17 cellular contexts compared by ENCODE assay signal in the genomic region with DNA sequence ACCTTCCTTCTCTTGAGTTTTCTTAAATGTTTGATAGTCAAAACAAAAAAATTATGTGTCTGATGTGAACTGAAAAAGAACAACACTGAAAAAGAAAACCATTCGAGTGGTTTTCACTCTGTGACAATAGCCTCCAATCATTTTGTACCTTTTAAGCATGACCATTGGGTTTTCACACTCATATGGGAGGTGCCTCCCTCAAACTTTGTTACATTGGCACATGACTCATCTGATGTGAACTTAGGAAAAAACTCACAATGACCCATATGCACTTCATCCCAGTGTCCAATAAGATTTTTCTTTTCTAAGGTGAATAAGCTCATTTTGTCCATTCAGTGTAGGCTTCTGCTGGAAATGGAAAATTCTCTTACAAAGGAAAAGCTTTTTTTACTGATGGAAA.
A peak's percentile ranks its signal among the peaks of the same experiment; 100 is the strongest.
DNase-seq lines count a peak whose midpoint lies in the region; ATAC-seq and TF ChIP-seq lines count a peak whose summit lies in the region.
"Had no signal": no experiment of that assay in that cellular context is flagged by ENCODE, and none has a peak within 500 bp of the region (broad histone marks: within the 10 kb centered on the region; RNA-seq: fewer than 3 reads in every experiment).

No MANE protein-coding gene starts in this region.

- WGBS in stomach, 5 donors: 67 to 89% (median 85%) methylated on average over 1 of the region's 1 CpG

- TF ChIP-seq CTCF in brain microvascular endothelial cell (IDR thresholded peaks at IDR 0.05; ENCODE audit: low read depth, low read length, missing control alignments) (no peak), stomach (IDR thresholded peaks at IDR 0.05) (no peak)

- no peaks in the 10 kb centered on the region for H3K27me3 ChIP-seq in brain microvascular endothelial cell (replicated peaks)
- no peaks in the 10 kb centered on the region for H3K27me3 ChIP-seq in stomach
- H3K27me3 ChIP-seq: hepatocyte, SJCRH30 had no signal

- TF ChIP-seq EP300 in stomach (IDR thresholded peaks at IDR 0.05): no peak

- no peak overlapping the region for H3K4me3 ChIP-seq in brain microvascular endothelial cell (ENCODE audit: low read depth, low read length)
- H3K4me3 ChIP-seq in stomach: no peak overlapping the region
- H3K4me3 ChIP-seq: hepatocyte, left ventricle myocardium inferior, SJCRH30 had no signal

- H3K4me1 ChIP-seq in stomach: no peaks in the 10 kb centered on the region
- H3K4me1 ChIP-seq: left ventricle myocardium inferior, SJCRH30 had no signal

- H3K27ac ChIP-seq in brain microvascular endothelial cell: no peak overlapping the region
- no peak overlapping the region for H3K27ac ChIP-seq in stomach
- H3K27ac ChIP-seq: hepatocyte, left ventricle myocardium inferior, SJCRH30, VCaP had no signal

- in situ Hi-C loops in brain microvascular endothelial cell (cut with HindIII; ENCODE audit: low pct_ligation_motif_present, low sequenced_read_pairs): no loop called here

- intact Hi-C loops in stomach (cut with DNase I; ENCODE audit: low total_unique reads): no loop called here

- DNase-seq in EL (peak; percentile 62), M059J (ENCODE audit: low read depth) (peak; percentile 75), brain microvascular endothelial cell (peak; percentile 45), lung microvascular endothelial cell (ENCODE audit: low read depth in 2 of 2) (peak; percentile 44 to 53), amniotic stem cell (lab: John Stamatoyannopoulos, UW) (no peak), DMS153 (lab: John Stamatoyannopoulos, UW) (no peak), stomach (no peak)
- DNase-seq: aorta; CD8-positive, alpha-beta T cell; endodermal cell; left ventricle myocardium inferior; NCI-H1930; NCI-H748 treated with DMSO at 0.1 percent for 48 hours; SJCRH30 had no signal

- H3K36me3 ChIP-seq in brain microvascular endothelial cell (replicated peaks): peaks cover 13% of the 10 kb centered on the region
- peaks cover 3 to 21% (median 20%) of the 10 kb centered on the region in 4 donors for H3K36me3 ChIP-seq in stomach

- H3K9me3 ChIP-seq in stomach: no peaks in the 10 kb centered on the region
- H3K9me3 ChIP-seq: left ventricle myocardium inferior, SJCRH30 had no signal

- ATAC-seq in GM21825 (IDR thresholded peaks at IDR 0.05; ENCODE audit: unreplicated experiment): no peak
- ATAC-seq: CD8-positive, alpha-beta T cell had no signal

- TF ChIP-seq POLR2A in stomach (IDR thresholded peaks at IDR 0.05): no peak

Comparison
In these comparisons a context has a peak if more than half of its experiments do, and no peak if none do; other contexts are left out.
1. DNase-seq: peak in EL (single experiment), M059J (single experiment), brain microvascular endothelial cell (single experiment) and lung microvascular endothelial cell (2 of 2); none in amniotic stem cell (single experiment), DMS153 (single experiment) and stomach (single experiment).